ENCODE assay signal across 24 cellular contexts in genomic region chr18:66346833-66347595, GRCh38.
"Had no signal": no experiment of that assay in that cellular context is flagged by ENCODE, and none has a peak within 500 bp of the region (broad histone marks: within the 10 kb centered on the region; RNA-seq: fewer than 3 reads in every experiment).

No MANE protein-coding gene starts in this region.

- H3K4me3 ChIP-seq: coronary artery, left lung, tibial nerve had no signal

- FAIRE-seq: endometrium, keratinocyte, urothelium cell line had no signal

- H3K27me3 Mint-ChIP-seq: activated CD4-positive, alpha-beta T cell treated with anti-CD3 and anti-CD28 coated beads, Interleukin-2, amount 10 ng/mL, durations not matched to agents 7 days and 5 days; activated T-cell treated with anti-CD3 and anti-CD28 coated beads, Interleukin-2, amount 50 U/mL, for 24 hours; central memory CD8-positive, alpha-beta T cell; stimulated activated naive CD8-positive, alpha-beta T cell treated with anti-CD3 and anti-CD28 coated beads, Interleukin-15, Interleukin-2, amounts not matched to agents 100 ng/mL and 50 ng/mL, for 24 hours had no signal

- H3K36me3 ChIP-seq: brain microvascular endothelial cell, left lung, tibial nerve had no signal

- H3K27me3 ChIP-seq: brain microvascular endothelial cell, left lung, tibial nerve had no signal

- H3K4me3 Mint-ChIP-seq: activated CD4-positive, alpha-beta T cell treated with anti-CD3 and anti-CD28 coated beads, Interleukin-2, amount 10 ng/mL, durations not matched to agents 7 days and 5 days; activated CD8-positive, alpha-beta T cell treated with anti-CD3 and anti-CD28 coated beads, Interleukin-2, amount 10 ng/mL, durations not matched to agents 7 days and 5 days; activated T-cell treated with anti-CD3 and anti-CD28 coated beads, Interleukin-2, amount 50 U/mL, for 24 hours; central memory CD8-positive, alpha-beta T cell; nephron; stimulated activated naive CD8-positive, alpha-beta T cell treated with anti-CD3 and anti-CD28 coated beads, Interleukin-15, Interleukin-2, amounts not matched to agents 100 ng/mL and 50 ng/mL, for 24 hours had no signal

- DNase-seq: activated CD4-positive, alpha-beta T cell treated with anti-CD3 and anti-CD28 coated beads, Interleukin-2, amount 10 ng/mL, durations not matched to agents 7 days and 5 days; activated CD8-positive, alpha-beta T cell treated with anti-CD3 and anti-CD28 coated beads, Interleukin-2, amount 10 ng/mL, durations not matched to agents 7 days and 5 days; activated effector memory CD4-positive, alpha-beta T cell treated with Interleukin-2 at 50 U/mL for 16 hours; activated naive CD4-positive, alpha-beta T cell treated with anti-CD3 and anti-CD28 coated beads, Interleukin-2, amount 50 U/mL, for 16 hours; activated T-cell treated with anti-CD3 and anti-CD28 coated beads, Interleukin-2, amount 50 U/mL, for 24 hours; aorta; brain microvascular endothelial cell; erythroblast; foreskin melanocyte; hypothalamus; left lung; midbrain; retina; stimulated activated CD4-positive, alpha-beta T cell treated with anti-CD3 and anti-CD28 coated beads, Interleukin-15, amount 100 ng/mL, for 24 hours; stimulated activated CD4-positive, alpha-beta T cell treated with anti-CD3 and anti-CD28 coated beads, Interleukin-2, amount 100 ng/mL, for 48 hours; T-helper 9 cell had no signal

- ATAC-seq: activated CD8-positive, alpha-beta T cell treated with anti-CD3 and anti-CD28 coated beads, Interleukin-2, amount 10 ng/mL, durations not matched to agents 7 days and 5 days; left lung had no signal

- H3K27ac ChIP-seq: brain microvascular endothelial cell, coronary artery, left lung, tibial nerve had no signal

- H3K4me1 Mint-ChIP-seq: activated CD4-positive, alpha-beta T cell treated with anti-CD3 and anti-CD28 coated beads, Interleukin-2, amount 10 ng/mL, durations not matched to agents 7 days and 5 days; central memory CD8-positive, alpha-beta T cell; nephron had no signal

- H3K4me1 ChIP-seq: left lung, tibial nerve had no signal

- H3K9me3 ChIP-seq: left lung, tibial nerve had no signal

- H3K27ac Mint-ChIP-seq: activated CD4-positive, alpha-beta T cell treated with anti-CD3 and anti-CD28 coated beads, Interleukin-2, amount 10 ng/mL, durations not matched to agents 7 days and 5 days; activated CD8-positive, alpha-beta T cell treated with anti-CD3 and anti-CD28 coated beads, Interleukin-2, amount 10 ng/mL, durations not matched to agents 7 days and 5 days; activated T-cell treated with anti-CD3 and anti-CD28 coated beads, Interleukin-2, amount 50 U/mL, for 24 hours; nephron; stimulated activated naive CD8-positive, alpha-beta T cell treated with anti-CD3 and anti-CD28 coated beads, Interleukin-15, Interleukin-2, amounts not matched to agents 100 ng/mL and 50 ng/mL, for 24 hours had no signal

- H3K9me3 Mint-ChIP-seq: activated CD4-positive, alpha-beta T cell treated with anti-CD3 and anti-CD28 coated beads, Interleukin-2, amount 10 ng/mL, durations not matched to agents 7 days and 5 days; nephron; stimulated activated naive CD8-positive, alpha-beta T cell treated with anti-CD3 and anti-CD28 coated beads, Interleukin-15, Interleukin-2, amounts not matched to agents 100 ng/mL and 50 ng/mL, for 24 hours had no signal
